In genomic region chr12:11722578-11723138, GRCh38 we compare ENCODE assay signal across 21 cellular contexts.
"Had no signal": no experiment of that assay in that cellular context is flagged by ENCODE, and none has a peak within 500 bp of the region (broad histone marks: within the 10 kb centered on the region; RNA-seq: fewer than 3 reads in every experiment).

No MANE protein-coding gene starts in this region.

- H3K9me3 Mint-ChIP-seq: activated naive CD8-positive, alpha-beta T cell treated with anti-CD3 and anti-CD28 coated beads, Interleukin-2, amount 10 ng/mL, durations not matched to agents 7 days and 5 days; activated T-cell treated with anti-CD3 and anti-CD28 coated beads, Interleukin-2, amount 50 U/mL, for 24 hours; activated T-helper 2 cell treated with anti-CD3 and anti-CD28 coated beads, Interferon-gamma antibody, Interleukin-2, Interleukin-4, amounts not matched to agents 10 μg/mL and 5 μg/mL and 100 μg/mL, durations not matched to agents 14 hours and 24 hours and 36 hours; central memory CD8-positive, alpha-beta T cell had no signal

- H3K4me3 Mint-ChIP-seq: activated CD4-positive, alpha-beta T cell treated with anti-CD3 and anti-CD28 coated beads, Interleukin-2, amount 10 ng/mL, durations not matched to agents 24 days and 14 days; activated CD8-positive, alpha-beta T cell treated with anti-CD3 and anti-CD28 coated beads for 36 hours; activated naive CD8-positive, alpha-beta T cell treated with anti-CD3 and anti-CD28 coated beads, Interleukin-2, amount 10 ng/mL, durations not matched to agents 7 days and 5 days; activated T-cell treated with anti-CD3 and anti-CD28 coated beads, Interleukin-2, amount 50 U/mL, for 24 hours; central memory CD8-positive, alpha-beta T cell had no signal

- H3K27me3 Mint-ChIP-seq: activated CD4-positive, alpha-beta T cell treated with anti-CD3 and anti-CD28 coated beads, Interleukin-2, amount 10 ng/mL, durations not matched to agents 24 days and 14 days; activated CD8-positive, alpha-beta T cell treated with anti-CD3 and anti-CD28 coated beads for 36 hours; activated naive CD8-positive, alpha-beta T cell treated with anti-CD3 and anti-CD28 coated beads, Interleukin-2, amount 10 ng/mL, durations not matched to agents 7 days and 5 days; activated T-cell treated with anti-CD3 and anti-CD28 coated beads, Interleukin-2, amount 50 U/mL, for 24 hours; central memory CD8-positive, alpha-beta T cell; progenitor cell of endocrine pancreas had no signal

- ATAC-seq: activated CD8-positive, alpha-beta T cell treated with anti-CD3 and anti-CD28 coated beads for 36 hours; heart left ventricle; left lobe of liver; stimulated activated naive CD8-positive, alpha-beta T cell treated with anti-CD3 and anti-CD28 coated beads, Interleukin-15, Interleukin-2, amounts not matched to agents 100 U/mL and 50 U/mL, for 24 hours had no signal

- H3K4me3 ChIP-seq: colonic mucosa, heart left ventricle, lung, tibial nerve, uterus had no signal

- H3K4me1 ChIP-seq: colonic mucosa, uterus had no signal

- H3K27ac ChIP-seq: brain microvascular endothelial cell, colonic mucosa, tibial nerve, uterus had no signal

- H3K9me3 ChIP-seq: colonic mucosa, heart left ventricle, tibial nerve, uterus had no signal

- H3K27ac Mint-ChIP-seq: activated CD4-positive, alpha-beta T cell treated with anti-CD3 and anti-CD28 coated beads, Interleukin-2, amount 10 ng/mL, durations not matched to agents 24 days and 14 days; activated CD8-positive, alpha-beta T cell treated with anti-CD3 and anti-CD28 coated beads for 36 hours; activated naive CD8-positive, alpha-beta T cell treated with anti-CD3 and anti-CD28 coated beads, Interleukin-2, amount 10 ng/mL, durations not matched to agents 7 days and 5 days; activated T-cell treated with anti-CD3 and anti-CD28 coated beads, Interleukin-2, amount 50 U/mL, for 24 hours; activated T-helper 2 cell treated with anti-CD3 and anti-CD28 coated beads, Interferon-gamma antibody, Interleukin-2, Interleukin-4, amounts not matched to agents 10 μg/mL and 5 μg/mL and 100 μg/mL, durations not matched to agents 14 hours and 24 hours and 36 hours; progenitor cell of endocrine pancreas had no signal

- H3K36me3 ChIP-seq: brain microvascular endothelial cell, colonic mucosa, heart left ventricle, tibial nerve, uterus had no signal

- DNase-seq: activated CD4-positive, alpha-beta T cell treated with anti-CD3 and anti-CD28 coated beads, Interleukin-2, amount 10 ng/mL, durations not matched to agents 24 days and 14 days; activated CD8-positive, alpha-beta T cell treated with anti-CD3 and anti-CD28 coated beads for 36 hours; activated naive CD4-positive, alpha-beta T cell treated with Interleukin-2 at 50 U/mL for 16 hours; activated naive CD8-positive, alpha-beta T cell treated with anti-CD3 and anti-CD28 coated beads, Interleukin-2, amount 10 ng/mL, durations not matched to agents 7 days and 5 days; activated T-cell treated with anti-CD3 and anti-CD28 coated beads, Interleukin-2, amount 50 U/mL, for 24 hours; brain microvascular endothelial cell; colonic mucosa; foreskin melanocyte; heart left ventricle; kidney; occipital lobe; stimulated activated CD4-positive, alpha-beta T cell treated with anti-CD3 and anti-CD28 coated beads, Interleukin-2, amount 100 ng/mL, for 24 hours; stimulated activated naive CD8-positive, alpha-beta T cell treated with anti-CD3 and anti-CD28 coated beads, Interleukin-15, Interleukin-2, amounts not matched to agents 100 U/mL and 50 U/mL, for 24 hours; substantia nigra; uterus had no signal

- H3K27me3 ChIP-seq: brain microvascular endothelial cell, colonic mucosa, heart left ventricle, tibial nerve, uterus had no signal
